10 cellular contexts compared by ENCODE assay signal in the genomic region with DNA sequence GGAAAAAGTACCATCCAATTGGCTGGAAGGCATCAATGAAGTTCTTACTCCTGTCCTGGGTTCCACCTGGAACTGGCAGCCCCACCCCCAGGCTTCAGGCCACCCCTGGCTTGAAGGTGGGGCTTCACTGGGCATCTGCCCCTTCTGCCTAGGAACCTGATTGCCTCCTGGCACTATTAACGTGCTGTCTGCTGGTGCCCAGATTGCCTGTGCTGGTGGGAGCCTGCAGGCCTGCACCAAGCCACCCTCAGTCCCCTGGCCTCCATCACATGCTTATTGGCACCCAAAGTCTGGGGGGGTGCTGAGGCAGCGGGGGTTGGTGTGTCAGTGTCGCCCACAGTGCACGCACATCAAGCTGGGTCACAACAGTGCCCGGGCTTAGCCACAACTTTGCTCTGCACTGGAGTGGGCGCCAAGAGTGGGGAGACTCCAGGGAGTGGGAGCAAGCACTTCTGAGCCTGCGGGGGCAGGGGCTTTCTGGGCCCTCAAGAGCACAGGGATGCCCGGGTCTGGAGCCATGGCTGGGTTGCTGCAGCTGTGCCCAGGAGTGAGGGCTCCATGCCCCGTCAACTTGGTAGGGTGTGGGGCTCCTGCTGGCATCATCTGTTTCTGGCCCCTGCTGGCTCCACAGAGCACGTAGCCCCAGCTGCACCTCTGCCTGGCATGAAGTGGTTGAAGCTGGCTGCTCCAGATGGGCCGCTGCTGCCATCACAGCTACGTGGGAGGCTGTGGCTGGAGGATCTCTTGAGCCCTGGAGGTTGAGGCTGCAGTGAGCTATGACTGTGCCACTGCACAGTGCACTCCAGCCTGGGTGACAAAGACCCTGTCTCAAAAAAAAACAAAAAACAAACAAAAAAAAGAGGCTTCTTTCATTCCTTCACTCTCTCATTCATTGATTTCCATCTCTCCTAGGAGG. TPM values are rescaled to one million over a fixed set of nuclear protein-coding genes. Genes with fewer than 3 reads are reported as not detected.
DNase-seq lines count a peak whose midpoint lies in the region; ATAC-seq and TF ChIP-seq lines count a peak whose summit lies in the region.
"Had no signal": no experiment of that assay in that cellular context is flagged by ENCODE, and none has a peak within 500 bp of the region (broad histone marks: within the 10 kb centered on the region; RNA-seq: fewer than 3 reads in every experiment).

No MANE protein-coding gene starts in this region.

- H3K27me3 ChIP-seq in HUES48 (ENCODE audit: control insufficient read depth, insufficient read depth, low read length) (no peaks in the 10 kb centered on the region), mononuclear cell (ENCODE audit: insufficient read depth, low read length) (no peaks in the 10 kb centered on the region)
- no peaks in the 10 kb centered on the region for H3K27me3 ChIP-seq in naive thymus-derived CD4-positive, alpha-beta T cell (ENCODE audit: control insufficient read depth in 2 of 2, insufficient read depth in 2 of 2, low read length in 2 of 2)

- BruUV-seq in OCI-LY7 (replicated peaks; lab: Mats Ljungman, UMichigan) = no TSS peak

- intact Hi-C loops in dendritic cell treated with granulocyte-macrophage colony-stimulating factor and Interleukin-4, amounts not matched to agents 40 ng/mL and 50 ng/mL, for 4 days (cut with micrococcal nuclease) = loop anchor here (1.0 kb wide), 1 partner anchor 16 kb away; no protein-coding TSS in a partner anchor
- intact Hi-C loops in naive thymus-derived CD4-positive, alpha-beta T cell (cut with micrococcal nuclease) = no loop called here
- intact Hi-C loops in OCI-LY7 (cut with micrococcal nuclease; ENCODE audit: unreplicated experiment) = no loop called here

- POLR2A ChIA-PET in naive thymus-derived CD4-positive, alpha-beta T cell (lab: Charles Lee) = interaction anchor here (1.2 kb wide), 1 partner anchor 11 kb away, joined by 3 read pairs; no protein-coding TSS in a partner anchor
- POLR2A ChIA-PET in OCI-LY7 (lab: Charles Lee) = interaction anchor here (0.6 kb wide), 1 partner anchor 14 kb away, joined by 3 read pairs; no protein-coding TSS in a partner anchor

- CTCF ChIA-PET in naive thymus-derived CD4-positive, alpha-beta T cell (lab: Charles Lee) = no interaction called here
- CTCF ChIA-PET in OCI-LY7 (lab: Charles Lee; ENCODE audit: unreplicated experiment) = no interaction called here

- peaks cover 9% of the 10 kb centered on the region for H3K9me3 Mint-ChIP-seq in dendritic cell treated with granulocyte-macrophage colony-stimulating factor and Interleukin-4, amounts not matched to agents 40 ng/mL and 50 ng/mL, for 4 days
- H3K9me3 Mint-ChIP-seq in naive thymus-derived CD4-positive, alpha-beta T cell = no peaks in the 10 kb centered on the region

- H3K79me2 ChIP-seq in OCI-LY7 (ENCODE audit: insufficient read depth, low read depth, low read length) = peaks cover 3% of the 10 kb centered on the region; the same call in 1 of the 2 replicates

- H3K4me1 Mint-ChIP-seq in dendritic cell treated with granulocyte-macrophage colony-stimulating factor and Interleukin-4, amounts not matched to agents 40 ng/mL and 50 ng/mL, for 4 days (ENCODE audit: low read depth) = peaks cover 29% of the 10 kb centered on the region
- H3K4me1 Mint-ChIP-seq in naive thymus-derived CD4-positive, alpha-beta T cell = peaks cover 13 to 41% (median 20%) of the 10 kb centered on the region in 7 donors

- peak overlapping the region; percentile 97 for H3K27ac Mint-ChIP-seq in dendritic cell treated with granulocyte-macrophage colony-stimulating factor and Interleukin-4, amounts not matched to agents 40 ng/mL and 50 ng/mL, for 4 days
- H3K27ac Mint-ChIP-seq in naive thymus-derived CD4-positive, alpha-beta T cell = peak overlapping the region in 3 of 9 donors; percentile 32 to 67 (median 61)
- H3K27ac Mint-ChIP-seq: activated CD4-positive, alpha-beta T cell treated with anti-CD3 and anti-CD28 coated beads, Interleukin-2, amount 10 ng/mL, durations not matched to agents 7 days and 5 days had no signal

- no peak for ATAC-seq in naive thymus-derived CD4-positive, alpha-beta T cell
- ATAC-seq in HG02852 (IDR thresholded peaks at IDR 0.05; ENCODE audit: unreplicated experiment) = no peak

- no peak overlapping the region for H2AFZ ChIP-seq in OCI-LY7 (ENCODE audit: low read length)

- no peaks in the 10 kb centered on the region for H3K9me2 ChIP-seq in OCI-LY7 (ENCODE audit: insufficient read depth, low read length)

- no peak overlapping the region for H3K9ac ChIP-seq in HUES48 (ENCODE audit: low read depth, low read length)

- H3K27ac ChIP-seq in HUES48 (ENCODE audit: low read depth, low read length) = peak overlapping the region; percentile 98
- H3K27ac ChIP-seq in naive thymus-derived CD4-positive, alpha-beta T cell (ENCODE audit: low read depth, low read length) = no peak overlapping the region
- H3K27ac ChIP-seq in OCI-LY7 (ENCODE audit: low read depth, low read length, poor library complexity, severe bottlenecking) = no peak overlapping the region

- peaks cover 4% of the 10 kb centered on the region; the same call in 1 of the 2 replicates for H3K4me1 ChIP-seq in HUES48 (ENCODE audit: control insufficient read depth, insufficient read depth, low read length)
- H3K4me1 ChIP-seq in mononuclear cell (ENCODE audit: insufficient read depth, low read length) = peaks cover 46% of the 10 kb centered on the region
- peaks cover 7 to 9% of the 10 kb centered on the region in 2 donors for H3K4me1 ChIP-seq in naive thymus-derived CD4-positive, alpha-beta T cell (ENCODE audit: control insufficient read depth in 2 of 2, insufficient read depth in 2 of 2, low read length in 2 of 2)
- peaks cover 16% of the 10 kb centered on the region for H3K4me1 ChIP-seq in OCI-LY7 (ENCODE audit: insufficient read depth, low read length, poor library complexity, severe bottlenecking)

- no peak overlapping the region for H3K4me2 ChIP-seq in OCI-LY7 (ENCODE audit: low read length)

- DNase-seq in AG09309 (ENCODE audit: low read depth) = no peak
- DNase-seq in nucleus accumbens (lab: John Stamatoyannopoulos, UW) = no peak
- DNase-seq in naive thymus-derived CD4-positive, alpha-beta T cell = no peak
- no peak for DNase-seq in OCI-LY7 (ENCODE audit: low spot score)
- DNase-seq: central memory CD4-positive, alpha-beta T cell had no signal

- H3K27me3 Mint-ChIP-seq in dendritic cell treated with granulocyte-macrophage colony-stimulating factor and Interleukin-4, amounts not matched to agents 40 ng/mL and 50 ng/mL, for 4 days = no peaks in the 10 kb centered on the region
- H3K27me3 Mint-ChIP-seq in naive thymus-derived CD4-positive, alpha-beta T cell = peaks cover 0 to 4% (median 0%) of the 10 kb centered on the region in 5 donors
- H3K27me3 Mint-ChIP-seq: activated CD4-positive, alpha-beta T cell treated with anti-CD3 and anti-CD28 coated beads, Interleukin-2, amount 10 ng/mL, durations not matched to agents 7 days and 5 days had no signal

- H3K9me3 ChIP-seq in HUES48 (ENCODE audit: control insufficient read depth, insufficient read depth, low read length) (no peaks in the 10 kb centered on the region), mononuclear cell (ENCODE audit: low read depth, low read length) (no peaks in the 10 kb centered on the region), OCI-LY7 (ENCODE audit: low read length) (peaks cover 8% of the 10 kb centered on the region; the same call in 1 of the 2 replicates)
- no peaks in the 10 kb centered on the region for H3K9me3 ChIP-seq in naive thymus-derived CD4-positive, alpha-beta T cell (ENCODE audit: control insufficient read depth in 2 of 3, low read length in 3 of 3)

- H3K36me3 ChIP-seq in HUES48 (ENCODE audit: control insufficient read depth, insufficient read depth, low read length) (no peaks in the 10 kb centered on the region), OCI-LY7 (ENCODE audit: insufficient read depth, low read length) (no peaks in the 10 kb centered on the region)
- H3K36me3 ChIP-seq in naive thymus-derived CD4-positive, alpha-beta T cell (ENCODE audit: control insufficient read depth in 2 of 3, insufficient read depth in 3 of 3, low read length in 3 of 3) = peaks cover 0 to 5% (median 0%) of the 10 kb centered on the region in 3 experiments

- TF ChIP-seq CTCF in AG09309 (IDR thresholded peaks at IDR 0.05; ENCODE audit: control insufficient read depth, insufficient read depth, low read depth, low read length, missing control alignments) (no peak), OCI-LY7 (conservative IDR thresholded peaks at IDR 0.05; ENCODE audit: low read length) (no peak)

- H3K4me3 ChIP-seq in AG09309 (ENCODE audit: control insufficient read depth, low read depth, low read length) (peak overlapping the region; percentile 45), HUES48 (ENCODE audit: low read depth, low read length) (peak overlapping the region; percentile 75), mononuclear cell (ENCODE audit: low read length) (peak overlapping the region; percentile 25), OCI-LY7 (ENCODE audit: low read depth, low read length, poor library complexity, severe bottlenecking) (no peak overlapping the region)
- no peak overlapping the region for H3K4me3 ChIP-seq in naive thymus-derived CD4-positive, alpha-beta T cell (ENCODE audit: low read length)

- H3K4me3 Mint-ChIP-seq in dendritic cell treated with granulocyte-macrophage colony-stimulating factor and Interleukin-4, amounts not matched to agents 40 ng/mL and 50 ng/mL, for 4 days = peak overlapping the region; percentile 86
- peak overlapping the region in 1 of 10 donors; percentile 64 for H3K4me3 Mint-ChIP-seq in naive thymus-derived CD4-positive, alpha-beta T cell
- H3K4me3 Mint-ChIP-seq: activated CD4-positive, alpha-beta T cell treated with anti-CD3 and anti-CD28 coated beads, Interleukin-2, amount 10 ng/mL, durations not matched to agents 7 days and 5 days had no signal

- no peaks in the 10 kb centered on the region for H4K20me1 ChIP-seq in OCI-LY7 (ENCODE audit: insufficient read depth, low read length)

- peaks cover 27% of the 10 kb centered on the region for H3K36me3 Mint-ChIP-seq in dendritic cell treated with granulocyte-macrophage colony-stimulating factor and Interleukin-4, amounts not matched to agents 40 ng/mL and 50 ng/mL, for 4 days (ENCODE audit: low read depth)
- no peaks in the 10 kb centered on the region for H3K36me3 Mint-ChIP-seq in naive thymus-derived CD4-positive, alpha-beta T cell

RNA-seq across cellular contexts. Expression of a gene that starts 4.2 kb away (rescaled TPM):
- total RNA-seq in mononuclear cell = 5.6 TPM
- 10 to 100 TPM; 21.9 to 49.7 (median 35.7) TPM for total RNA-seq in naive thymus-derived CD4-positive, alpha-beta T cell
- 100 to 1,000 TPM; 106 to 144 TPM for polyA plus RNA-seq in naive thymus-derived CD4-positive, alpha-beta T cell
- total RNA-seq in OCI-LY7 (2014; rRNA removed; shearing (Covaris generic)) = 42.3 and 43.2 TPM in 2 replicates
- total RNA-seq in OCI-LY7 (2022) = 132 and 133 TPM in 2 replicates

RNA-seq across cellular contexts. Expression of a gene that starts 16.1 kb away (rescaled TPM):
- total RNA-seq in mononuclear cell (16.9 TPM), OCI-LY7 (2022) (81.9 and 83.9 TPM in 2 replicates)
- total RNA-seq in naive thymus-derived CD4-positive, alpha-beta T cell = 10 to 100 TPM; 27.6 to 56.8 (median 48.2) TPM
- polyA plus RNA-seq in naive thymus-derived CD4-positive, alpha-beta T cell = 10 to 100 TPM; 28.0 to 43.1 TPM
- total RNA-seq in OCI-LY7 (2014; rRNA removed; shearing (Covaris generic)) = 41.9 and 43.8 TPM in 2 replicates

RNA-seq across cellular contexts. Expression of a gene that starts 48.4 kb away (rescaled TPM):
- total RNA-seq in mononuclear cell = 0.21 TPM
- 1 to 10 TPM in 2 of 5 experiments, under 1 TPM in 3; 0.65 to 2.0 (median 0.93) TPM for total RNA-seq in naive thymus-derived CD4-positive, alpha-beta T cell
- polyA plus RNA-seq in naive thymus-derived CD4-positive, alpha-beta T cell = 1 to 10 TPM; 1.3 to 1.4 TPM
- 0.82 and 1.4 TPM in 2 replicates for total RNA-seq in OCI-LY7 (2014; rRNA removed; shearing (Covaris generic))
- total RNA-seq in OCI-LY7 (2022) = 2.0 and 3.5 TPM in 2 replicates

Comparison
In these comparisons a context has a peak if more than half of its experiments do, and no peak if none do; other contexts are left out.
1. H3K4me3 ChIP-seq: peak in AG09309 (single experiment), HUES48 (single experiment) and mononuclear cell (single experiment); none in naive thymus-derived CD4-positive, alpha-beta T cell (single experiment) and OCI-LY7 (single experiment).